In genomic region chr12:65614259-65614658, GRCh38 we compare ENCODE assay signal across 1 cellular context.
TF ChIP-seq lines count a peak whose summit lies in the region.

No MANE protein-coding gene starts in this region.

TF ChIP-seq in IMR-90, 13 proteins besides CTCF, POLR2A, EP300 and RAD21 (continued from another document):
- TF ChIP-seq RCOR1 (IDR thresholded peaks at IDR 0.05; ENCODE audit: insufficient replicate concordance, low read length) (no peak), FOS (IDR thresholded peaks at IDR 0.05; ENCODE audit: low read depth, low read length) (no peak), MAZ (IDR thresholded peaks at IDR 0.05; ENCODE audit: borderline replicate concordance, low read depth, low read length) (no peak), ELK1 (IDR thresholded peaks at IDR 0.05; ENCODE audit: borderline replicate concordance, low read depth, low read length) (no peak), BHLHE40 (IDR thresholded peaks at IDR 0.05; ENCODE audit: low read depth, low read length) (no peak)
